In the genomic region with DNA sequence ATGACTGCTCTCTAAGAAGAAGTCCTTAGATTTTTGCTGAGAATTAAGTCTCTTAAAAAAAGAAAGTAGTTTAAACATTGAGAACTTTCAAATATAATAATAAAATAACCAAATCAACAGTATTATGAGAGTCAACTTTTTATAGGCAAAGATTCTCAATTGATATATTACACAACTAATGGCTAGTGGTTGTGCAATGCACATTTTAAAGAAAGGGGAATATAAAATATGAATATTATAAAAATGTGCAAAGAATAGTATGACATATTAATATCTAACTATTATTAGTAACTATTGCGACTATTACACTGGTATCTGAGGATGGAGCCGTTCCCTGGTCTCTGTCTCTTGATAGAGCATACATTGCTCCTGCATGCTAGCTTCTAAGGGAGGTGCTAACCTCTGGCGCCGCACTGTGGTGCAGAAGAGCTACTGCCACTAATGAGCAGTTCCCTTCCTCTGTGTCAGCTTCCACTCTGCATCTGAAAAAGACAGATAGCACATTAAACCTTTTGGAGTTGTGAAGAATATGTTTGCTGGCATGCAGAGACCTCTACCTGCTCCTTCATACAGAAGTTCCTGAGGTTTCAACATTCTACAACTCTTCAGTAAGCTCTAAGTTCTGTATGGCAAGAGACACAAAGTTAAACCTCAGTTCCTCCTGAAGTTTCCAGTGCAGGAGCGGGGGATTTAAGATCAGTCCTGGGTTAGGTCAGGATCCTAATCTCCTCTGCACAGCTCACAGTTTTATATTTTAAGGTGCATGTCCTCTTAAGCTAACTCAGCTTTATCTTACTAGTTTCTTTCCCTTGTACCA, we compare ENCODE assay signal across 8 cellular contexts. TPM values are rescaled to one million over a fixed set of nuclear protein-coding genes. Genes with fewer than 3 reads are reported as not detected.
DNase-seq lines count a peak whose midpoint lies in the region; ATAC-seq, FAIRE-seq and TF ChIP-seq lines count a peak whose summit lies in the region.

No MANE protein-coding gene starts in this region.

- no peaks in the 10 kb centered on the region for H3K79me2 ChIP-seq in mesendoderm (ENCODE audit: control insufficient read depth, insufficient read depth, low read length)

- H4K5ac ChIP-seq in mesendoderm (ENCODE audit: low read length), result no peak overlapping the region

- H3K4me3 ChIP-seq in mesendoderm (ENCODE audit: low read length), result no peak overlapping the region

- no peak overlapping the region for H3K27ac ChIP-seq in mesendoderm (ENCODE audit: low read depth, low read length)

- no peak overlapping the region for H2BK120ac ChIP-seq in mesendoderm (ENCODE audit: low read depth, low read length)

- H3K36me3 Mint-ChIP-seq in effector memory CD8-positive, alpha-beta T cell (ENCODE audit: insufficient read depth), result no peaks in the 10 kb centered on the region

- H3K18ac ChIP-seq in mesendoderm (ENCODE audit: low read length), result no peak overlapping the region

- no peak overlapping the region for H2BK5ac ChIP-seq in mesendoderm (ENCODE audit: low read length)

- no peak overlapping the region for H3K23ac ChIP-seq in mesendoderm (ENCODE audit: low read length)

- peaks cover 2% of the 10 kb centered on the region for H3K4me1 ChIP-seq in mesendoderm (ENCODE audit: control insufficient read depth, low read depth, low read length)

- H3K56ac ChIP-seq in mesendoderm (ENCODE audit: low read length), result no peak overlapping the region

- H3K4me1 Mint-ChIP-seq in effector memory CD8-positive, alpha-beta T cell (ENCODE audit: low read depth in 2 of 2), result peaks cover 8 to 11% of the 10 kb centered on the region in 2 donors

- H2BK15ac ChIP-seq in mesendoderm (replicated peaks; ENCODE audit: low read depth), result no peak overlapping the region

- peak; percentile 85 for DNase-seq in AG08395 (ENCODE audit: low spot score)
- peak; percentile 72 for DNase-seq in GM13976 (ENCODE audit: low spot score)
- DNase-seq in NCI-H1694 treated with DMSO at 0.1 percent for 48 hours (lab: John Stamatoyannopoulos, UW), result peak; percentile 60
- DNase-seq in effector memory CD8-positive, alpha-beta T cell, result peak; percentile 5 to 31 (median 15)
- peak; percentile 76 for DNase-seq in mesendoderm
- DNase-seq in stromal cell of bone marrow (ENCODE audit: low read depth), result peak; percentile 25

- H3K4me3 Mint-ChIP-seq in effector memory CD8-positive, alpha-beta T cell, result no peak overlapping the region

- in situ Hi-C loops in GM13976 (cut with MboI; ENCODE audit: low sequenced_read_pairs, unreplicated experiment), result no loop called here

- peaks cover 45 to 53% of the 10 kb centered on the region in 2 donors for H3K27me3 Mint-ChIP-seq in effector memory CD8-positive, alpha-beta T cell

- TF ChIP-seq CTCF in GM13976 (IDR thresholded peaks at IDR 0.05; ENCODE audit: borderline replicate concordance, control extremely low read depth, extremely low read depth, insufficient read depth, missing control alignments), result peak; percentile 80

- no peak overlapping the region for H3K4me2 ChIP-seq in mesendoderm (ENCODE audit: low read length)

- FAIRE-seq in TTC549 (lab: Jason Lieb, UNC), result peak; percentile 57

- peak; percentile 88 for ATAC-seq in HG02759 (IDR thresholded peaks at IDR 0.05; ENCODE audit: unreplicated experiment)
- ATAC-seq in effector memory CD8-positive, alpha-beta T cell (replicated peaks), result peak; percentile 95

- H3K79me1 ChIP-seq in mesendoderm (ENCODE audit: low read length), result no peaks in the 10 kb centered on the region

- H3K27me3 ChIP-seq in mesendoderm (ENCODE audit: insufficient read depth, low read length, poor library complexity), result peaks cover 5% of the 10 kb centered on the region

- no peak overlapping the region for H3K9ac ChIP-seq in mesendoderm (ENCODE audit: low read length)

- no peak overlapping the region for H3K27ac Mint-ChIP-seq in effector memory CD8-positive, alpha-beta T cell

- no peaks in the 10 kb centered on the region for H3K9me3 Mint-ChIP-seq in effector memory CD8-positive, alpha-beta T cell

- no CpG with 5 or more reads among the region's 5 CpGs for WGBS in mesendoderm (ENCODE audit: extremely low coverage, insufficient coverage, low lambda C conversion rate)

- H3K4ac ChIP-seq in mesendoderm (ENCODE audit: low read depth, low read length), result no peak overlapping the region

- no peak overlapping the region for H4K8ac ChIP-seq in mesendoderm (ENCODE audit: low read depth, low read length)

- H2AK5ac ChIP-seq in mesendoderm (ENCODE audit: low read length), result no peak overlapping the region

- H3K36me3 ChIP-seq in mesendoderm (ENCODE audit: control insufficient read depth, insufficient read depth, low read length), result no peaks in the 10 kb centered on the region

RNA-seq across cellular contexts. Expression of a gene that starts 3.5 kb away (rescaled TPM):
- polyA plus RNA-seq in mesendoderm (2013, experiment 1 of 2), result 0.10 TPM
- polyA plus RNA-seq in mesendoderm (2013, experiment 2 of 2), result 0.13 TPM

Comparison
In these comparisons a context has a peak if more than half of its experiments do, and no peak if none do; other contexts are left out.
1. DNase-seq: peak in every context shown above with its lines; median percentile 85 in AG08395; 76 in mesendoderm; 72 in GM13976; 60 in NCI-H1694 treated with DMSO at 0.1 percent for 48 hours; 25 in stromal cell of bone marrow; 15 in effector memory CD8-positive, alpha-beta T cell.